In genomic region chr20:49981218-49982071, GRCh38 we compare ENCODE assay signal across 9 cellular contexts. TPM values are rescaled to one million over a fixed set of nuclear protein-coding genes. Genes with fewer than 3 reads are reported as not detected.
DNase-seq lines count a peak whose midpoint lies in the region; ATAC-seq and TF ChIP-seq lines count a peak whose summit lies in the region.
"Had no signal": no experiment of that assay in that cellular context is flagged by ENCODE, and none has a peak within 500 bp of the region (broad histone marks: within the 10 kb centered on the region; RNA-seq: fewer than 3 reads in every experiment).

No MANE protein-coding gene starts in this region.

- no peak for DNase-seq in activated naive CD4-positive, alpha-beta T cell treated with anti-CD3 and anti-CD28 coated beads, Interleukin-2, amount 50 U/mL, for 72 hours (ENCODE audit: low spot score in 2 of 2)
- no peak for DNase-seq in T-cell
- DNase-seq in stimulated activated naive B cell treated with anti-CD40 and anti-IgM and Interleukin-4, amounts not matched to agents 10 μg/mL and 1 μg/mL and 100 μg/mL, for 72 hours: no peak
- no peak for DNase-seq in lower leg skin (ENCODE audit: low spot score in 2 of 2)
- no peak for DNase-seq in globus pallidus (ENCODE audit: low spot score)
- DNase-seq: NCI-H524 treated with DMSO at 0.1 percent for 48 hours had no signal

- TF ChIP-seq POLR2A in lower leg skin (IDR thresholded peaks at IDR 0.05): no peak

- POLR2A ChIA-PET in T-cell (lab: Charles Lee): no interaction called here

- H3K27ac Mint-ChIP-seq in activated naive CD4-positive, alpha-beta T cell treated with anti-CD3 and anti-CD28 coated beads, Interleukin-2, amount 50 U/mL, for 24 hours: no peak overlapping the region
- no peak overlapping the region for H3K27ac Mint-ChIP-seq in activated naive CD4-positive, alpha-beta T cell treated with anti-CD3 and anti-CD28 coated beads, Interleukin-2, amount 50 U/mL, for 72 hours
- H3K27ac Mint-ChIP-seq in T-cell: no peak overlapping the region
- peak overlapping the region; percentile 69 for H3K27ac Mint-ChIP-seq in stimulated activated naive B cell treated with anti-CD40 and anti-IgM and Interleukin-4, amounts not matched to agents 10 μg/mL and 1 μg/mL and 100 μg/mL, for 72 hours

- H3K4me3 Mint-ChIP-seq in activated naive CD4-positive, alpha-beta T cell treated with anti-CD3 and anti-CD28 coated beads, Interleukin-2, amount 50 U/mL, for 24 hours: peak overlapping the region; percentile 77
- peak overlapping the region; percentile 62 to 73 (median 69) for H3K4me3 Mint-ChIP-seq in T-cell
- peak overlapping the region in 1 of 2 donors; percentile 76 for H3K4me3 Mint-ChIP-seq in stimulated activated naive B cell treated with anti-CD40 and anti-IgM and Interleukin-4, amounts not matched to agents 10 μg/mL and 1 μg/mL and 100 μg/mL, for 72 hours

- 60 to 72% methylated on average over 23 of the region's 23 CpGs for WGBS in lower leg skin, 2 donors

- H3K36me3 Mint-ChIP-seq in activated naive CD4-positive, alpha-beta T cell treated with anti-CD3 and anti-CD28 coated beads, Interleukin-2, amount 50 U/mL, for 24 hours: no peaks in the 10 kb centered on the region
- peaks cover 0 to 4% of the 10 kb centered on the region in 2 donors for H3K36me3 Mint-ChIP-seq in activated naive CD4-positive, alpha-beta T cell treated with anti-CD3 and anti-CD28 coated beads, Interleukin-2, amount 50 U/mL, for 72 hours
- H3K36me3 Mint-ChIP-seq in T-cell: no peaks in the 10 kb centered on the region
- H3K36me3 Mint-ChIP-seq in stimulated activated naive B cell treated with anti-CD40 and anti-IgM and Interleukin-4, amounts not matched to agents 10 μg/mL and 1 μg/mL and 100 μg/mL, for 72 hours: peaks cover 3% of the 10 kb centered on the region in 2 donors

- peaks cover 4% of the 10 kb centered on the region for H3K9me3 ChIP-seq in iPS-18c (ENCODE audit: control insufficient read depth, insufficient read depth, low read length)

- intact Hi-C loops in lower leg skin (cut with DNase I; ENCODE audit: low total_unique reads): no loop called here

- H3K4me3 ChIP-seq in iPS-18c (ENCODE audit: insufficient read depth, low read depth, low read length) (peak overlapping the region; percentile 21), lower leg skin (ENCODE audit: low read depth, poor library complexity, severe bottlenecking) (no peak overlapping the region)

- no peaks in the 10 kb centered on the region for H3K9me3 Mint-ChIP-seq in activated naive CD4-positive, alpha-beta T cell treated with anti-CD3 and anti-CD28 coated beads, Interleukin-2, amount 50 U/mL, for 24 hours
- H3K9me3 Mint-ChIP-seq in activated naive CD4-positive, alpha-beta T cell treated with anti-CD3 and anti-CD28 coated beads, Interleukin-2, amount 50 U/mL, for 72 hours: no peaks in the 10 kb centered on the region
- no peaks in the 10 kb centered on the region for H3K9me3 Mint-ChIP-seq in T-cell
- H3K9me3 Mint-ChIP-seq in stimulated activated naive B cell treated with anti-CD40 and anti-IgM and Interleukin-4, amounts not matched to agents 10 μg/mL and 1 μg/mL and 100 μg/mL, for 72 hours: no peaks in the 10 kb centered on the region

- TF ChIP-seq CTCF in lower leg skin (IDR thresholded peaks at IDR 0.05): no peak

- CTCF ChIA-PET in T-cell (lab: Charles Lee): interaction anchor here (0.6 to 4.9 kb wide), 8 partner anchors 60 to 880 kb away, joined by 3 to 51 read pairs (median 4); no protein-coding TSS in a partner anchor

- H3K27me3 Mint-ChIP-seq in activated naive CD4-positive, alpha-beta T cell treated with anti-CD3 and anti-CD28 coated beads, Interleukin-2, amount 50 U/mL, for 24 hours: no peaks in the 10 kb centered on the region
- H3K27me3 Mint-ChIP-seq in T-cell: peaks cover 0 to 3% of the 10 kb centered on the region in 2 donors
- H3K27me3 Mint-ChIP-seq in stimulated activated naive B cell treated with anti-CD40 and anti-IgM and Interleukin-4, amounts not matched to agents 10 μg/mL and 1 μg/mL and 100 μg/mL, for 72 hours: peaks cover 16 to 21% of the 10 kb centered on the region in 2 donors

- peaks cover 32% of the 10 kb centered on the region for H3K4me1 Mint-ChIP-seq in activated naive CD4-positive, alpha-beta T cell treated with anti-CD3 and anti-CD28 coated beads, Interleukin-2, amount 50 U/mL, for 24 hours
- H3K4me1 Mint-ChIP-seq in T-cell: peaks cover 29 to 32% (median 31%) of the 10 kb centered on the region in 3 donors
- H3K4me1 Mint-ChIP-seq in stimulated activated naive B cell treated with anti-CD40 and anti-IgM and Interleukin-4, amounts not matched to agents 10 μg/mL and 1 μg/mL and 100 μg/mL, for 72 hours: peaks cover 24 to 40% of the 10 kb centered on the region in 2 donors

- ATAC-seq in activated naive CD4-positive, alpha-beta T cell treated with anti-CD3 and anti-CD28 coated beads, Interleukin-2, amount 50 U/mL, for 72 hours: no peak
- ATAC-seq in T-cell (replicated peaks in 1 of 4) (no peak), HG03378 (IDR thresholded peaks at IDR 0.05; ENCODE audit: unreplicated experiment) (no peak)
- ATAC-seq in stimulated activated naive B cell treated with anti-CD40 and anti-IgM and Interleukin-4, amounts not matched to agents 10 μg/mL and 1 μg/mL and 100 μg/mL, for 72 hours (replicated peaks): no peak

RNA-seq across cellular contexts. Expression of gene SNAI1, which starts 1.3 kb away (rescaled TPM):
- under 1 TPM; 0.33 to 0.43 TPM for total RNA-seq in activated naive CD4-positive, alpha-beta T cell treated with anti-CD3 and anti-CD28 coated beads, Interleukin-2, amount 50 U/mL, for 72 hours
- 1 to 10 TPM in 3 of 5 donors, under 1 TPM in 2; 0.95 to 3.1 (median 1.3) TPM for total RNA-seq in T-cell
- 1 to 10 TPM in 3 of 4 donors, under 1 TPM in 1; 0.65 to 3.7 (median 1.3) TPM for total RNA-seq in lower leg skin

RNA-seq across cellular contexts. Expression of gene RNF114, which starts 45.2 kb away (rescaled TPM):
- total RNA-seq in activated naive CD4-positive, alpha-beta T cell treated with anti-CD3 and anti-CD28 coated beads, Interleukin-2, amount 50 U/mL, for 72 hours: 10 to 100 TPM; 60.9 to 66.0 TPM
- total RNA-seq in T-cell (100 to 1,000 TPM in 2 of 5 donors, 10 to 100 TPM in 3; 83.5 to 109 (median 95.7) TPM), lower leg skin (100 to 1,000 TPM in 2 of 4 donors, 10 to 100 TPM in 2; 48.7 to 166 (median 103) TPM)
